18 cellular contexts compared by ENCODE assay signal in genomic region chr7:131293018-131293417, GRCh38. TPM values are rescaled to one million over a fixed set of nuclear protein-coding genes. Genes with fewer than 3 reads are reported as not detected.
A peak's percentile ranks its signal among the peaks of the same experiment; 100 is the strongest.
DNase-seq lines count a peak whose midpoint lies in the region; ATAC-seq and TF ChIP-seq lines count a peak whose summit lies in the region.
"Had no signal": no experiment of that assay in that cellular context is flagged by ENCODE, and none has a peak within 500 bp of the region (broad histone marks: within the 10 kb centered on the region; RNA-seq: fewer than 3 reads in every experiment).

No MANE protein-coding gene starts in this region.

- no peak overlapping the region for H3K4me3 Mint-ChIP-seq in nephron progenitor cell
- H3K4me3 Mint-ChIP-seq: activated naive CD4-positive, alpha-beta T cell treated with anti-CD3 and anti-CD28 coated beads, Interleukin-2, amount 10 ng/mL, durations not matched to agents 7 days and 5 days; central memory CD8-positive, alpha-beta T cell; natural killer cell had no signal

- no peaks in the 10 kb centered on the region for H3K4me1 Mint-ChIP-seq in nephron progenitor cell
- H3K4me1 Mint-ChIP-seq: activated naive CD4-positive, alpha-beta T cell treated with anti-CD3 and anti-CD28 coated beads, Interleukin-2, amount 10 ng/mL, durations not matched to agents 7 days and 5 days; central memory CD8-positive, alpha-beta T cell had no signal

- peaks cover 1% of the 10 kb centered on the region for H3K9me3 Mint-ChIP-seq in nephron progenitor cell
- H3K9me3 Mint-ChIP-seq: central memory CD8-positive, alpha-beta T cell; natural killer cell had no signal

- TF ChIP-seq CTCF in breast epithelium (IDR thresholded peaks at IDR 0.05) (no peak), nephron progenitor cell (IDR thresholded peaks at IDR 0.05) (no peak)

- no peak overlapping the region for H3K4me3 ChIP-seq in breast epithelium

- peak overlapping the region; percentile 31 to 62 for H3K27ac ChIP-seq in breast epithelium

- no peaks in the 10 kb centered on the region for H3K9me3 ChIP-seq in breast epithelium
- H3K9me3 ChIP-seq: Caco-2 had no signal

- no peaks in the 10 kb centered on the region for H3K27me3 ChIP-seq in breast epithelium

- ATAC-seq in Right ventricle myocardium inferior, result peak; percentile 86
- ATAC-seq in left ventricle myocardium superior, result peak; percentile 85
- ATAC-seq: left lobe of liver, natural killer cell had no signal

- H3K36me3 ChIP-seq in breast epithelium, result no peaks in the 10 kb centered on the region

- no peak overlapping the region for H3K27ac Mint-ChIP-seq in nephron progenitor cell
- H3K27ac Mint-ChIP-seq: activated naive CD4-positive, alpha-beta T cell treated with anti-CD3 and anti-CD28 coated beads, Interleukin-2, amount 10 ng/mL, durations not matched to agents 7 days and 5 days; natural killer cell had no signal

- no peaks in the 10 kb centered on the region for H3K4me1 ChIP-seq in breast epithelium

- no peak for DNase-seq in Right ventricle myocardium inferior (ENCODE audit: missing footprints)
- no peak for DNase-seq in cardiac septum (ENCODE audit: low spot score)
- DNase-seq in breast epithelium (ENCODE audit: low spot score in 2 of 2), result no peak
- DNase-seq in left ventricle myocardium superior, result peak; percentile 41
- no peak for DNase-seq in HPDE6-E6E7 (ENCODE audit: extremely low spot score)
- DNase-seq in nephron progenitor cell, result no peak
- DNase-seq in stimulated activated naive CD4-positive, alpha-beta T cell (lab: John Stamatoyannopoulos, UW), result no peak
- no peak for DNase-seq in NOMO-1 treated with DMSO at 0.1 percent for 48 hours (lab: John Stamatoyannopoulos, UW; ENCODE audit: unreplicated experiment)
- DNase-seq: 8988T; activated CD4-positive, CD25-positive, alpha-beta regulatory T cell; activated naive CD4-positive, alpha-beta T cell treated with anti-CD3 and anti-CD28 coated beads, Interleukin-2, amount 10 ng/mL, durations not matched to agents 7 days and 5 days; Caco-2; natural killer cell; NCI-H1436; NCI-H446 treated with DMSO at 0.1 percent for 48 hours; stimulated activated CD4-positive, alpha-beta T cell treated with anti-CD3 and anti-CD28 coated beads, Interleukin-4, amount 100 ng/mL, for 4 hours had no signal

- no peaks in the 10 kb centered on the region for H3K36me3 Mint-ChIP-seq in nephron progenitor cell (ENCODE audit: low read depth)
- H3K36me3 Mint-ChIP-seq: natural killer cell had no signal

- TF ChIP-seq POLR2A in breast epithelium (IDR thresholded peaks at IDR 0.05), result no peak

- peaks cover 9% of the 10 kb centered on the region for H3K27me3 Mint-ChIP-seq in nephron progenitor cell (ENCODE audit: low read depth, poor library complexity)
- H3K27me3 Mint-ChIP-seq: activated naive CD4-positive, alpha-beta T cell treated with anti-CD3 and anti-CD28 coated beads, Interleukin-2, amount 10 ng/mL, durations not matched to agents 7 days and 5 days had no signal

- intact Hi-C loops in Right ventricle myocardium inferior (cut with DNase I), result no loop called here
- intact Hi-C loops in cardiac septum (cut with DNase I), result no loop called here
- intact Hi-C loops in breast epithelium (cut with DNase I; ENCODE audit: low total_unique reads), result no loop called here
- intact Hi-C loops in left ventricle myocardium superior (cut with micrococcal nuclease), result no loop called here

RNA-seq across cellular contexts. Expression of gene MKLN1, which starts 34.7 kb away (rescaled TPM):
- 39.3 TPM for total RNA-seq in Right ventricle myocardium inferior
- 45.4 TPM for total RNA-seq in cardiac septum
- 100 to 1,000 TPM in 1 of 3 donors, 10 to 100 TPM in 2; 78.1 to 113 (median 80.3) TPM for total RNA-seq in breast epithelium
- total RNA-seq in left ventricle myocardium superior, result 44.9 TPM
